ENCODE assay signal across 22 cellular contexts in the genomic region with DNA sequence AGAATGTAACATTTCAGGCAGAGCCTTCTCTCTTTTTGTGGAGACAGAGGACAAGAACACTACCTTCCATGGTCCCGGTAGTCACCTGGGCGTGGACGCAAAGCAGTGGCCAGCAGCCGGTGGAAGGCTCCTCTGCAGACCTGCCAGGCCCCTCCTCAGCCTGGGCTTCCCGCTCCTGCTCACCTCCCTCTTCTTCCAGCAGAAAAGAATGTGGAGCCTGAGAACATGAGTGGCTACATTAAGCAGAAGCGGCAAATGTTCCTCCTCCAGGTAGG. TPM values are rescaled to one million over a fixed set of nuclear protein-coding genes. Genes with fewer than 3 reads are reported as not detected.
DNase-seq lines count a peak whose midpoint lies in the region; ATAC-seq and TF ChIP-seq lines count a peak whose summit lies in the region.
"Had no signal": no experiment of that assay in that cellular context is flagged by ENCODE, and none has a peak within 500 bp of the region (broad histone marks: within the 10 kb centered on the region; RNA-seq: fewer than 3 reads in every experiment).

No MANE protein-coding gene starts in this region.

- H2BK15ac ChIP-seq in neuronal stem cell (ENCODE audit: low read length), result no peak overlapping the region

- intact Hi-C loops in Right ventricle myocardium superior (cut with DNase I), result no loop called here
- intact Hi-C loops in heart right ventricle (cut with DNase I), result no loop called here
- intact Hi-C loops in spleen (cut with DNase I; ENCODE audit: low total_unique reads), result no loop called here

- H4K91ac ChIP-seq in neuronal stem cell (ENCODE audit: low read depth, low read length, poor library complexity), result no peak overlapping the region

- H3K14ac ChIP-seq in neuronal stem cell (ENCODE audit: low read length), result peak overlapping the region; percentile 17

- peak; percentile 34 for DNase-seq in Right ventricle myocardium superior
- no peak for DNase-seq in heart right ventricle
- DNase-seq in neuronal stem cell (ENCODE audit: low spot score), result no peak
- DNase-seq in spleen, result peak; percentile 48
- no peak for DNase-seq in WERI-Rb-1
- DNase-seq in NCI-H1048 (lab: John Stamatoyannopoulos, UW), result no peak
- DNase-seq: ACHN; BE2C; C1 segment of cervical spinal cord; CD4-positive, CD25-positive, alpha-beta regulatory T cell; CD8-positive, alpha-beta memory T cell; COR-L47; DMS 273 treated with DMSO at 0.1 percent for 48 hours; DMS53; DND-41; EL; GM23248; HCEC 1CT had no signal

- H3K9me3 ChIP-seq in heart right ventricle, result no peaks in the 10 kb centered on the region
- H3K9me3 ChIP-seq in neuronal stem cell (replicated peaks in 1 of 2; ENCODE audit: control insufficient read depth in 2 of 2, insufficient read depth in 1 of 2, low read depth in 1 of 2, low read length in 2 of 2), result no peaks in the 10 kb centered on the region
- no peaks in the 10 kb centered on the region for H3K9me3 ChIP-seq in spleen
- no peaks in the 10 kb centered on the region for H3K9me3 ChIP-seq in WERI-Rb-1 (ENCODE audit: severe bottlenecking)
- H3K9me3 ChIP-seq: BE2C had no signal

- H3K18ac ChIP-seq in neuronal stem cell (ENCODE audit: low read length), result peak overlapping the region; percentile 5

- H3K4me1 ChIP-seq in heart right ventricle (no peaks in the 10 kb centered on the region), neuronal stem cell (ENCODE audit: control insufficient read depth in 2 of 2, insufficient read depth in 1 of 2, low read depth in 1 of 2, low read length in 2 of 2) (peaks cover 0 to 6% of the 10 kb centered on the region in 2 donors), spleen (no peaks in the 10 kb centered on the region)
- H3K4me1 ChIP-seq: BE2C had no signal

- no peak overlapping the region for H2AFZ ChIP-seq in neuronal stem cell (ENCODE audit: low read length)
- H2AFZ ChIP-seq: GM23248 had no signal

- H2BK120ac ChIP-seq in neuronal stem cell (ENCODE audit: low read depth, low read length), result no peak overlapping the region

- H3K9ac ChIP-seq in neuronal stem cell (ENCODE audit: low read depth, low read length, poor library complexity), result no peak overlapping the region
- H3K9ac ChIP-seq: GM23248 had no signal

- H4K8ac ChIP-seq in neuronal stem cell (ENCODE audit: low read depth, low read length), result no peak overlapping the region

- H3K4ac ChIP-seq in neuronal stem cell (ENCODE audit: low read length), result no peak overlapping the region

- peak overlapping the region; percentile 87 for H2BK5ac ChIP-seq in neuronal stem cell (ENCODE audit: low read length)

- TF ChIP-seq POLR2A in spleen (IDR thresholded peaks at IDR 0.05), result no peak

- no peak overlapping the region for H3K4me2 ChIP-seq in neuronal stem cell (ENCODE audit: insufficient read depth, low read length, poor library complexity, severe bottlenecking)

- no peak overlapping the region for H3K27ac ChIP-seq in heart right ventricle
- H3K27ac ChIP-seq in neuronal stem cell (replicated peaks; ENCODE audit: low read length), result no peak overlapping the region
- H3K27ac ChIP-seq in spleen, result no peak overlapping the region
- no peak overlapping the region for H3K27ac ChIP-seq in WERI-Rb-1
- H3K27ac ChIP-seq: GM23248, HL-60 had no signal

- H2BK12ac ChIP-seq in neuronal stem cell (ENCODE audit: low read length), result no peak overlapping the region

- H3K36me3 ChIP-seq in heart right ventricle (no peaks in the 10 kb centered on the region), neuronal stem cell (replicated peaks in 1 of 2; ENCODE audit: control insufficient read depth in 2 of 2, insufficient read depth in 2 of 2, low read length in 2 of 2) (no peaks in the 10 kb centered on the region), spleen (no peaks in the 10 kb centered on the region), WERI-Rb-1 (no peaks in the 10 kb centered on the region)
- H3K36me3 ChIP-seq: BE2C had no signal

- H3K23ac ChIP-seq in neuronal stem cell (ENCODE audit: low read depth, low read length, poor library complexity), result no peak overlapping the region

- H3K4me3 ChIP-seq in heart right ventricle (no peak overlapping the region), neuronal stem cell (ENCODE audit: low read length in 2 of 2) (no peak overlapping the region), spleen (no peak overlapping the region), WERI-Rb-1 (ENCODE audit: low read depth, low read length) (no peak overlapping the region)
- H3K4me3 ChIP-seq: GM12878, GM23248 had no signal

- H3K27me3 ChIP-seq in heart right ventricle (peaks cover 0 to 61% (median 44%) of the 10 kb centered on the region in 7 donors), neuronal stem cell (ENCODE audit: control insufficient read depth in 3 of 3, insufficient read depth in 3 of 3, low read depth in 1 of 3, low read length in 3 of 3) (peaks cover 0 to 6% (median 0%) of the 10 kb centered on the region in 3 experiments), spleen (replicated peaks in 1 of 7) (peaks cover 0 to 60% (median 20%) of the 10 kb centered on the region in 7 donors), WERI-Rb-1 (ENCODE audit: insufficient read depth, low read depth, severe bottlenecking) (no peaks in the 10 kb centered on the region)
- H3K27me3 ChIP-seq: BE2C had no signal

- no peak for ATAC-seq in Right ventricle myocardium superior (ENCODE audit: poor library complexity)
- ATAC-seq in heart right ventricle, result no peak
- ATAC-seq: GM12878 had no signal

- WGBS in heart right ventricle, 2 donors, result 87 to 97% methylated on average over 6 of the region's 6 CpGs
- WGBS in neuronal stem cell (ENCODE audit: extremely low coverage in 2 of 2, insufficient read length in 2 of 2, insufficient replicate concordance in 1 of 2), 2 donors, result no CpG with 5 or more reads among the region's 6 CpGs
- WGBS in spleen, 5 donors, result 88 to 95% (median 93%) methylated on average over 6 of the region's 6 CpGs

- peaks cover 2% of the 10 kb centered on the region for H3K79me1 ChIP-seq in neuronal stem cell (ENCODE audit: low read depth, low read length)

- TF ChIP-seq CTCF in heart right ventricle (IDR thresholded peaks at IDR 0.05) (no peak), spleen (IDR thresholded peaks at IDR 0.05 in 8 of 11, conservative IDR thresholded peaks at IDR 0.05 in 3 of 11) (no peak), WERI-Rb-1 (IDR thresholded peaks at IDR 0.05; ENCODE audit: low read depth, low read length) (no peak)

- peak overlapping the region; percentile 90 for H2AK5ac ChIP-seq in neuronal stem cell (ENCODE audit: low read depth, low read length)

RNA-seq across cellular contexts. Expression of gene CFAP100, which starts 23.5 kb away (rescaled TPM):
- not detected for total RNA-seq in Right ventricle myocardium superior
- not detected for total RNA-seq in heart right ventricle
- polyA plus RNA-seq in heart right ventricle, result not detected
- 3.9 TPM for polyA plus RNA-seq in neuronal stem cell (2013, experiment 1 of 2)
- polyA plus RNA-seq in neuronal stem cell (2013, experiment 2 of 2), result 2.8 TPM
- total RNA-seq in spleen, result not detected
- not detected for polyA plus RNA-seq in spleen
- total RNA-seq: CD4-positive, CD25-positive, alpha-beta regulatory T cell; CD8-positive, alpha-beta memory T cell; G401; GM12878; GM23248; HT1080 had no signal
- polyA plus RNA-seq: CD4-positive, CD25-positive, alpha-beta regulatory T cell; CD8-positive, alpha-beta memory T cell; GM23248 had no signal

RNA-seq across cellular contexts. Expression of gene ZXDC, which starts 57.5 kb away (rescaled TPM):
- total RNA-seq in Right ventricle myocardium superior (16.1 TPM), heart right ventricle (10 to 100 TPM; 15.2 to 25.4 (median 19.7) TPM), spleen (10 to 100 TPM; 32.4 to 75.3 (median 50.0) TPM)
- polyA plus RNA-seq in heart right ventricle (10 to 100 TPM in 1 of 2 donors, 1 to 10 TPM in 1; 6.6 to 14.3 TPM), spleen (10 to 100 TPM in 2 of 3 donors, 1 to 10 TPM in 1; 7.5 to 14.6 (median 13.2) TPM)
- polyA plus RNA-seq in neuronal stem cell (2013, experiment 1 of 2), result 9.3 TPM
- 9.8 TPM for polyA plus RNA-seq in neuronal stem cell (2013, experiment 2 of 2)

Comparison
In these comparisons a context has a peak if more than half of its experiments do, and no peak if none do; other contexts are left out.
1. DNase-seq: peak in Right ventricle myocardium superior (single experiment) and spleen (single experiment); none in heart right ventricle (0 of 2), neuronal stem cell (single experiment), WERI-Rb-1 (single experiment) and NCI-H1048 (single experiment).